Comparison of ENCODE assay signal across 1 cellular context in the genomic region with DNA sequence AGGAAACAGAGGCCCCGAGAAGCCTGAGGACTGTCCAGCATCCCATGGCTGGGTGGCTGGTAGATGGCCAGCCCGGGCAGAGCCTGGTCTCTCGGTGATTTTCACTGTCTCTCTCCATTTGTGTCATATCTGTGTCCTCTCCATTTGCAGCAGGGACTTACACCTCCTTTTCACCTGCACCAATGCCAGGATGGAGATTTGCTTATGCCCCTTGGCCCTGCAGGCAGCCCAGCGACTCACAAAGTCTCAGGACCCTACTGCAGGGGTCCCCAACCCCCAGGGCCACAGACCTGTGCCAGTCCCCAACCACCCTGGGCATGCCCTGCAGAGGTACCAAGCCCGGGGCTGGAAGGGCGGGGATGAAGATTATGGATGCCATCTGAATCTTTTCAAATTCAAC.
TF ChIP-seq lines count a peak whose summit lies in the region.

No MANE protein-coding gene starts in this region.

TF ChIP-seq in H1, 55 proteins besides CTCF, POLR2A, EP300 and RAD21:
- no peak for TF ChIP-seq TAF1 (IDR thresholded peaks at IDR 0.05; ENCODE audit: low read depth, low read length)
- no peak for TF ChIP-seq POU5F1 (IDR thresholded peaks at IDR 0.05; ENCODE audit: low read depth, low read length)
- TF ChIP-seq CHD1 (IDR thresholded peaks at IDR 0.05; ENCODE audit: low read depth, low read length): no peak
- TF ChIP-seq TEAD4 (IDR thresholded peaks at IDR 0.05; ENCODE audit: low read depth, low read length): no peak
- no peak for TF ChIP-seq NANOG (IDR thresholded peaks at IDR 0.05; ENCODE audit: insufficient read depth, low read depth, low read length, poor library complexity, severe bottlenecking)
- TF ChIP-seq GABPA (IDR thresholded peaks at IDR 0.05; ENCODE audit: borderline replicate concordance, insufficient read depth, low read length): no peak
- no peak for TF ChIP-seq SRF (IDR thresholded peaks at IDR 0.05; ENCODE audit: low read depth, low read length)
- TF ChIP-seq TAF7 (optimal IDR thresholded peaks at IDR 0.05; ENCODE audit: borderline replicate concordance, low read depth, low read length): no peak
- no peak for TF ChIP-seq EGR1 (IDR thresholded peaks at IDR 0.05; ENCODE audit: borderline replicate concordance, low read depth, low read length)
- no peak for TF ChIP-seq FOSL1 (IDR thresholded peaks at IDR 0.05; ENCODE audit: insufficient read depth, low read depth, low read length)
- TF ChIP-seq, protein P1, sequence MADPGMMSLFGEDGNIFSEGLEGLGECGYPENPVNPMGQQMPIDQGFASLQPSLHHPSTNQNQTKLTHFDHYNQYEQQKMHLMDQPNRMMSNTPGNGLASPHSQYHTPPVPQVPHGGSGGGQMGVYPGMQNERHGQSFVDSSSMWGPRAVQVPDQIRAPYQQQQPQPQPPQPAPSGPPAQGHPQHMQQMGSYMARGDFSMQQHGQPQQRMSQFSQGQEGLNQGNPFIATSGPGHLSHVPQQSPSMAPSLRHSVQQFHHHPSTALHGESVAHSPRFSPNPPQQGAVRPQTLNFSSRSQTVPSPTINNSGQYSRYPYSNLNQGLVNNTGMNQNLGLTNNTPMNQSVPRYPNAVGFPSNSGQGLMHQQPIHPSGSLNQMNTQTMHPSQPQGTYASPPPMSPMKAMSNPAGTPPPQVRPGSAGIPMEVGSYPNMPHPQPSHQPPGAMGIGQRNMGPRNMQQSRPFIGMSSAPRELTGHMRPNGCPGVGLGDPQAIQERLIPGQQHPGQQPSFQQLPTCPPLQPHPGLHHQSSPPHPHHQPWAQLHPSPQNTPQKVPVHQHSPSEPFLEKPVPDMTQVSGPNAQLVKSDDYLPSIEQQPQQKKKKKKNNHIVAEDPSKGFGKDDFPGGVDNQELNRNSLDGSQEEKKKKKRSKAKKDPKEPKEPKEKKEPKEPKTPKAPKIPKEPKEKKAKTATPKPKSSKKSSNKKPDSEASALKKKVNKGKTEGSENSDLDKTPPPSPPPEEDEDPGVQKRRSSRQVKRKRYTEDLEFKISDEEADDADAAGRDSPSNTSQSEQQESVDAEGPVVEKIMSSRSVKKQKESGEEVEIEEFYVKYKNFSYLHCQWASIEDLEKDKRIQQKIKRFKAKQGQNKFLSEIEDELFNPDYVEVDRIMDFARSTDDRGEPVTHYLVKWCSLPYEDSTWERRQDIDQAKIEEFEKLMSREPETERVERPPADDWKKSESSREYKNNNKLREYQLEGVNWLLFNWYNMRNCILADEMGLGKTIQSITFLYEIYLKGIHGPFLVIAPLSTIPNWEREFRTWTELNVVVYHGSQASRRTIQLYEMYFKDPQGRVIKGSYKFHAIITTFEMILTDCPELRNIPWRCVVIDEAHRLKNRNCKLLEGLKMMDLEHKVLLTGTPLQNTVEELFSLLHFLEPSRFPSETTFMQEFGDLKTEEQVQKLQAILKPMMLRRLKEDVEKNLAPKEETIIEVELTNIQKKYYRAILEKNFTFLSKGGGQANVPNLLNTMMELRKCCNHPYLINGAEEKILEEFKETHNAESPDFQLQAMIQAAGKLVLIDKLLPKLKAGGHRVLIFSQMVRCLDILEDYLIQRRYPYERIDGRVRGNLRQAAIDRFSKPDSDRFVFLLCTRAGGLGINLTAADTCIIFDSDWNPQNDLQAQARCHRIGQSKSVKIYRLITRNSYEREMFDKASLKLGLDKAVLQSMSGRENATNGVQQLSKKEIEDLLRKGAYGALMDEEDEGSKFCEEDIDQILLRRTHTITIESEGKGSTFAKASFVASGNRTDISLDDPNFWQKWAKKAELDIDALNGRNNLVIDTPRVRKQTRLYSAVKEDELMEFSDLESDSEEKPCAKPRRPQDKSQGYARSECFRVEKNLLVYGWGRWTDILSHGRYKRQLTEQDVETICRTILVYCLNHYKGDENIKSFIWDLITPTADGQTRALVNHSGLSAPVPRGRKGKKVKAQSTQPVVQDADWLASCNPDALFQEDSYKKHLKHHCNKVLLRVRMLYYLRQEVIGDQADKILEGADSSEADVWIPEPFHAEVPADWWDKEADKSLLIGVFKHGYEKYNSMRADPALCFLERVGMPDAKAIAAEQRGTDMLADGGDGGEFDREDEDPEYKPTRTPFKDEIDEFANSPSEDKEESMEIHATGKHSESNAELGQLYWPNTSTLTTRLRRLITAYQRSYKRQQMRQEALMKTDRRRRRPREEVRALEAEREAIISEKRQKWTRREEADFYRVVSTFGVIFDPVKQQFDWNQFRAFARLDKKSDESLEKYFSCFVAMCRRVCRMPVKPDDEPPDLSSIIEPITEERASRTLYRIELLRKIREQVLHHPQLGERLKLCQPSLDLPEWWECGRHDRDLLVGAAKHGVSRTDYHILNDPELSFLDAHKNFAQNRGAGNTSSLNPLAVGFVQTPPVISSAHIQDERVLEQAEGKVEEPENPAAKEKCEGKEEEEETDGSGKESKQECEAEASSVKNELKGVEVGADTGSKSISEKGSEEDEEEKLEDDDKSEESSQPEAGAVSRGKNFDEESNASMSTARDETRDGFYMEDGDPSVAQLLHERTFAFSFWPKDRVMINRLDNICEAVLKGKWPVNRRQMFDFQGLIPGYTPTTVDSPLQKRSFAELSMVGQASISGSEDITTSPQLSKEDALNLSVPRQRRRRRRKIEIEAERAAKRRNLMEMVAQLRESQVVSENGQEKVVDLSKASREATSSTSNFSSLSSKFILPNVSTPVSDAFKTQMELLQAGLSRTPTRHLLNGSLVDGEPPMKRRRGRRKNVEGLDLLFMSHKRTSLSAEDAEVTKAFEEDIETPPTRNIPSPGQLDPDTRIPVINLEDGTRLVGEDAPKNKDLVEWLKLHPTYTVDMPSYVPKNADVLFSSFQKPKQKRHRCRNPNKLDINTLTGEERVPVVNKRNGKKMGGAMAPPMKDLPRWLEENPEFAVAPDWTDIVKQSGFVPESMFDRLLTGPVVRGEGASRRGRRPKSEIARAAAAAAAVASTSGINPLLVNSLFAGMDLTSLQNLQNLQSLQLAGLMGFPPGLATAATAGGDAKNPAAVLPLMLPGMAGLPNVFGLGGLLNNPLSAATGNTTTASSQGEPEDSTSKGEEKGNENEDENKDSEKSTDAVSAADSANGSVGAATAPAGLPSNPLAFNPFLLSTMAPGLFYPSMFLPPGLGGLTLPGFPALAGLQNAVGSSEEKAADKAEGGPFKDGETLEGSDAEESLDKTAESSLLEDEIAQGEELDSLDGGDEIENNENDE (IDR thresholded peaks at IDR 0.05; ENCODE audit: insufficient replicate concordance, low read length): no peak
- TF ChIP-seq SP4 (IDR thresholded peaks at IDR 0.05; ENCODE audit: low read length): no peak
- no peak for TF ChIP-seq CTBP2 (IDR thresholded peaks at IDR 0.05; ENCODE audit: borderline replicate concordance, insufficient read depth, insufficient read length, low read length)
- TF ChIP-seq SIX5 (IDR thresholded peaks at IDR 0.05; ENCODE audit: low read depth, low read length): no peak
- no peak for TF ChIP-seq CHD2 (IDR thresholded peaks at IDR 0.05; ENCODE audit: low read length)
- no peak for TF ChIP-seq YY1 (IDR thresholded peaks at IDR 0.05; ENCODE audit: low read depth, low read length)
- no peak for TF ChIP-seq RXRA (IDR thresholded peaks at IDR 0.05; ENCODE audit: insufficient read depth, low read depth, low read length)
